ENCODE assay signal across 8 cellular contexts in genomic region chr14:51095854-51096823, GRCh38. TPM values are rescaled to one million over a fixed set of nuclear protein-coding genes. Genes with fewer than 3 reads are reported as not detected.
DNase-seq lines count a peak whose midpoint lies in the region; ATAC-seq, FAIRE-seq and TF ChIP-seq lines count a peak whose summit lies in the region.

No MANE protein-coding gene starts in this region.

- no peak overlapping the region; the same call in 1 of the 2 replicates for H4K8ac ChIP-seq in H1 (ENCODE audit: extremely low read depth, insufficient read depth, low read length)

- no peaks in the 10 kb centered on the region for H3K36me3 ChIP-seq in BE2C
- no peaks in the 10 kb centered on the region for H3K36me3 ChIP-seq in SU-DHL-6 (ENCODE audit: low read length)
- H3K36me3 ChIP-seq in H1 (ENCODE audit: control insufficient read depth in 2 of 4, insufficient read depth in 4 of 4, low read length in 3 of 4) = no peaks in the 10 kb centered on the region
- no peaks in the 10 kb centered on the region for H3K36me3 ChIP-seq in testis (ENCODE audit: low read depth, missing control alignments)

- H3K4me3 ChIP-seq in BE2C (ENCODE audit: low read depth, low read length) = peak overlapping the region; percentile 93
- H3K4me3 ChIP-seq in HL-60 (replicated peaks; ENCODE audit: insufficient read depth, low read length) = peak overlapping the region; percentile 85
- H3K4me3 ChIP-seq in SU-DHL-6 (ENCODE audit: insufficient read depth, low read length, poor library complexity, severe bottlenecking) = peak overlapping the region; percentile 77
- H3K4me3 ChIP-seq in H1 (ENCODE audit: extremely low read depth in 1 of 4, insufficient read depth in 2 of 4, low read depth in 3 of 4, low read length in 4 of 4) = peak overlapping the region; percentile 44 to 75 (median 64)
- peak overlapping the region; percentile 61 to 79 for H3K4me3 ChIP-seq in testis

- no peak overlapping the region for H4K5ac ChIP-seq in H1 (ENCODE audit: insufficient read length, low read depth, low read length)

- ATAC-seq in HG02870 (IDR thresholded peaks at IDR 0.05; ENCODE audit: unreplicated experiment) = no peak

- peaks cover 23% of the 10 kb centered on the region; the same call in 1 of the 2 replicates for H3K23me2 ChIP-seq in H1 (ENCODE audit: low read depth, low read length)

- no peak overlapping the region for H4K91ac ChIP-seq in H1 (replicated peaks; ENCODE audit: insufficient read length, low read length)

- H2BK5ac ChIP-seq in H1 (ENCODE audit: low read depth, low read length) = no peak overlapping the region

- no peak for TF ChIP-seq RAD21 in H1 (IDR thresholded peaks at IDR 0.05 in 1 of 2, conservative IDR thresholded peaks at IDR 0.05 in 1 of 2; ENCODE audit: low read depth in 2 of 2, low read length in 2 of 2)

- no peak overlapping the region for H2BK12ac ChIP-seq in H1 (ENCODE audit: low read depth, low read length)

- no peaks in the 10 kb centered on the region for H3K79me1 ChIP-seq in H1 (ENCODE audit: low read depth, low read length)

- H3K27ac ChIP-seq in HL-60 (replicated peaks) = no peak overlapping the region
- no peak overlapping the region for H3K27ac ChIP-seq in SU-DHL-6 (ENCODE audit: low read depth, low read length)
- H3K27ac ChIP-seq in H1 (ENCODE audit: low read depth, low read length) = no peak overlapping the region
- peak overlapping the region; percentile 73 to 83 for H3K27ac ChIP-seq in testis

- CTCF ChIA-PET in H1 (lab: Charles Lee; ENCODE audit: partially characterized antibody) = interaction anchor here (0.5 to 3.0 kb wide), 9 partner anchors 8 to 181 kb away, joined by 3 to 7 read pairs (median 4); no protein-coding TSS in a partner anchor

- H3K4me1 ChIP-seq in BE2C = peaks cover 5% of the 10 kb centered on the region; the same call in 1 of the 2 replicates
- H3K4me1 ChIP-seq in H1 (replicated peaks in 1 of 4; ENCODE audit: control insufficient read depth in 3 of 4, insufficient read depth in 4 of 4, low read length in 3 of 4) = peaks cover 0 to 21% (median 9%) of the 10 kb centered on the region in 4 experiments; a peak in 6 of 7 replicates
- H3K4me1 ChIP-seq in testis = peaks cover 18% of the 10 kb centered on the region

- TF ChIP-seq EP300 in H1 (IDR thresholded peaks at IDR 0.05; ENCODE audit: borderline replicate concordance in 1 of 2, low read depth in 2 of 2, low read length in 2 of 2) = no peak

- no peak overlapping the region for H3K56ac ChIP-seq in H1 (replicated peaks; ENCODE audit: insufficient read length, low read depth, low read length)

- WGBS in H1 (ENCODE audit: extremely low coverage in 1 of 2, insufficient coverage in 1 of 2, insufficient read length in 1 of 2, insufficient replicate concordance in 2 of 2, low coverage in 1 of 2, low lambda C conversion rate in 2 of 2, missing lambda C conversion rate in 1 of 2), 2 experiments = 32% methylated on average over 19 of the region's 19 CpGs; no CpG with 5 or more reads in 1 of the 2 experiments
- WGBS in testis, 2 donors = 19 to 25% methylated on average over 18 to 19 of the region's 19 CpGs

- no peak overlapping the region for H3K23ac ChIP-seq in H1 (ENCODE audit: insufficient read length)

- no peak overlapping the region for H2BK15ac ChIP-seq in H1 (ENCODE audit: low read length)

- H3K4ac ChIP-seq in H1 (replicated peaks; ENCODE audit: insufficient read length, low read depth, low read length) = no peak overlapping the region

- H3K79me2 ChIP-seq in SU-DHL-6 (ENCODE audit: insufficient read depth, low read length) (no peaks in the 10 kb centered on the region), H1 (ENCODE audit: control insufficient read depth in 1 of 2, insufficient read depth in 2 of 2, low read length in 2 of 2) (no peaks in the 10 kb centered on the region)

- POLR2A ChIA-PET in H1 (lab: Charles Lee; ENCODE audit: partially characterized antibody) = interaction anchor here (0.6 to 1.4 kb wide), 2 partner anchors 8 to 961 kb away, joined by 3 to 8 read pairs; no protein-coding TSS in a partner anchor

- H4K20me1 ChIP-seq in SU-DHL-6 (ENCODE audit: low read depth, low read length) (no peaks in the 10 kb centered on the region), H1 (replicated peaks in 1 of 2; ENCODE audit: control insufficient read depth in 1 of 2, insufficient read depth in 2 of 2, low read length in 2 of 2) (peaks cover 3 to 5% of the 10 kb centered on the region in 2 experiments)

- no peak for FAIRE-seq in H1 (lab: Jason Lieb, UNC)

- intact Hi-C loops in testis (cut with DNase I; ENCODE audit: low total_unique reads) = no loop called here

- TF ChIP-seq CTCF in BE2C (IDR thresholded peaks at IDR 0.05; ENCODE audit: low read depth, low read length) (no peak), HL-60 (IDR thresholded peaks at IDR 0.05; ENCODE audit: insufficient read depth, low read length) (no peak), SU-DHL-6 (IDR thresholded peaks at IDR 0.05; ENCODE audit: insufficient read depth, low read length, poor library complexity, severe bottlenecking) (no peak), H1 (IDR thresholded peaks at IDR 0.05; ENCODE audit: control extremely low read depth in 1 of 3, insufficient read depth in 1 of 3, low read depth in 1 of 3, low read length in 3 of 3) (no peak), testis (IDR thresholded peaks at IDR 0.05) (no peak)

- no peaks in the 10 kb centered on the region for H3F3A ChIP-seq in SU-DHL-6 (ENCODE audit: insufficient read depth)

- no peak overlapping the region for H2BK120ac ChIP-seq in H1 (replicated peaks; ENCODE audit: low read depth, low read length)

- DNase-seq in BE2C = peak; percentile 42
- DNase-seq in HL-60 (ENCODE audit: low read depth in 1 of 2, low spot score in 1 of 2) = no peak
- no peak for DNase-seq in H1 (ENCODE audit: low read depth in 1 of 2, low spot score in 2 of 2)
- peak; percentile 86 for DNase-seq in midbrain (lab: John Stamatoyannopoulos, UW)
- peak; percentile 29 for DNase-seq in testis
- no peak for DNase-seq in cortex of kidney (lab: John Stamatoyannopoulos, UW)

- no peak overlapping the region for H2AK5ac ChIP-seq in H1 (ENCODE audit: low read depth, low read length)

- H2AFZ ChIP-seq in SU-DHL-6 (ENCODE audit: low read depth, low read length, severe bottlenecking) = peak overlapping the region; percentile 96
- peak overlapping the region; percentile 82 for H2AFZ ChIP-seq in H1 (ENCODE audit: low read length)

- H3K27me3 ChIP-seq in BE2C (no peaks in the 10 kb centered on the region), HL-60 (ENCODE audit: insufficient read depth, poor library complexity, severe bottlenecking) (peaks cover 27% of the 10 kb centered on the region), SU-DHL-6 (ENCODE audit: low read length) (no peaks in the 10 kb centered on the region), H1 (replicated peaks in 1 of 4; ENCODE audit: control insufficient read depth in 3 of 4, extremely low read depth in 1 of 4, insufficient read depth in 3 of 4, low read length in 3 of 4) (peaks cover 19 to 46% (median 28%) of the 10 kb centered on the region in 4 experiments), testis (no peaks in the 10 kb centered on the region)

- no peaks in the 10 kb centered on the region for H3K9me2 ChIP-seq in SU-DHL-6 (replicated peaks; ENCODE audit: insufficient read depth, low read length)

- no peak overlapping the region for H2BK20ac ChIP-seq in H1 (ENCODE audit: low read length)

- H3K4me2 ChIP-seq in SU-DHL-6 (ENCODE audit: low read depth, low read length, poor library complexity, severe bottlenecking) = peak overlapping the region; percentile 78
- H3K4me2 ChIP-seq in H1 (ENCODE audit: insufficient read depth in 1 of 2, low read depth in 2 of 2, low read length in 2 of 2) = peak overlapping the region; percentile 86 to 96

- H3K14ac ChIP-seq in H1 (ENCODE audit: insufficient read length) = no peak overlapping the region

- 0 out of 2 replicates have a peak overlapping the region, but pooled peaks have one; percentile 17 for H3K18ac ChIP-seq in H1 (ENCODE audit: extremely low read depth, low read length)

- H3K9me3 ChIP-seq in BE2C (no peaks in the 10 kb centered on the region), SU-DHL-6 (ENCODE audit: insufficient read depth, low read length) (no peaks in the 10 kb centered on the region), H1 (ENCODE audit: insufficient read depth in 2 of 2, low read depth in 1 of 2, low read length in 1 of 2) (no peaks in the 10 kb centered on the region), testis (no peaks in the 10 kb centered on the region)

- TF ChIP-seq POLR2A in H1 (IDR thresholded peaks at IDR 0.05; ENCODE audit: control extremely low read depth in 1 of 2, low read depth in 2 of 2, low read length in 2 of 2) (no peak), testis (IDR thresholded peaks at IDR 0.05) (no peak)

- H3K9ac ChIP-seq in SU-DHL-6 (ENCODE audit: low read length) = peak overlapping the region; percentile 58
- H3K9ac ChIP-seq in H1 (replicated peaks in 1 of 4; ENCODE audit: extremely low read depth in 1 of 4, low read depth in 3 of 4, low read length in 3 of 4) = peak overlapping the region in 1 of 4 experiments; percentile 0; a peak in 1 of 7 replicates

TF ChIP-seq in H1, 55 proteins besides CTCF, POLR2A, EP300 and RAD21 (continues in another document):
- TF ChIP-seq CREB1 (IDR thresholded peaks at IDR 0.05) (no peak), RNF2 (IDR thresholded peaks at IDR 0.05; ENCODE audit: borderline replicate concordance, low read depth, low read length, missing control alignments, poor library complexity, severe bottlenecking) (peak; percentile 53), RBBP5 (IDR thresholded peaks at IDR 0.05; ENCODE audit: borderline replicate concordance, low read depth, low read length) (no peak)
- TF ChIP-seq, protein P1, sequence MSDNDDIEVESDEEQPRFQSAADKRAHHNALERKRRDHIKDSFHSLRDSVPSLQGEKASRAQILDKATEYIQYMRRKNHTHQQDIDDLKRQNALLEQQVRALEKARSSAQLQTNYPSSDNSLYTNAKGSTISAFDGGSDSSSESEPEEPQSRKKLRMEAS (IDR thresholded peaks at IDR 0.05) = peak; percentile 80

RNA-seq across cellular contexts. Expression of gene TRIM9, which starts 1.2 kb away (rescaled TPM):
- polyA plus RNA-seq in BE2C (2012; ENCODE audit: insufficient read depth, insufficient read length, low read depth) = 23.3 TPM
- 3.8 and 5.4 TPM in 2 replicates for total RNA-seq in H1 (2021; fragmentation: NEBNext Ultra II Directional; extraction: Animal tissue kit (Norgen Biotek cat#: 25700))
- polyA plus RNA-seq in H1 (2011; rRNA removed) (2.4 and 2.7 TPM in 2 replicates), testis (ENCODE audit: insufficient read depth, low read depth, low replicate concordance) (2.1 TPM)
- polyA plus RNA-seq in H1 (2011; cell fraction: cytosol; rRNA removed) = 1.9 TPM
- polyA plus RNA-seq in H1 (2011; cell fraction: nucleus; rRNA removed) = 6.6 TPM
- 2.4 to 4.3 TPM (median 3.3 TPM) in 4 replicates for polyA plus RNA-seq in H1 (2012, experiment 1 of 2)
- 0.80 TPM for polyA plus RNA-seq in H1 (2012, experiment 2 of 2)
- polyA plus RNA-seq in H1 (2013, experiment 1 of 2) = 2.0 TPM
- 2.1 TPM for polyA plus RNA-seq in H1 (2013, experiment 2 of 2)
- 5.5 and 11.8 TPM in 2 replicates for polyA minus RNA-seq in H1 (2011; rRNA and poly(A)+ RNA removed)
- polyA minus RNA-seq in H1 (2011; cell fraction: cytosol; rRNA and poly(A)+ RNA removed) = 2.2 TPM
- polyA minus RNA-seq in H1 (2011; cell fraction: nucleus; rRNA and poly(A)+ RNA removed) = 12.0 TPM
- total RNA-seq in testis = 1 to 10 TPM; 6.0 to 8.5 TPM

Comparison
In these comparisons a context has a peak if more than half of its experiments do, and no peak if none do; other contexts are left out.
1. DNase-seq: peak in BE2C (single experiment), midbrain (single experiment) and testis (single experiment); none in HL-60 (0 of 2), H1 (0 of 2) and cortex of kidney (single experiment).
2. H3K27ac ChIP-seq: peak in testis (2 of 2); none in HL-60 (single experiment), SU-DHL-6 (single experiment) and H1 (single experiment).
3. Peak in every context shown above with its lines, with median percentiles within 50 percentile points of each other: H3K4me3 ChIP-seq.